Comparison of ENCODE assay signal across 8 cellular contexts in the genomic region with DNA sequence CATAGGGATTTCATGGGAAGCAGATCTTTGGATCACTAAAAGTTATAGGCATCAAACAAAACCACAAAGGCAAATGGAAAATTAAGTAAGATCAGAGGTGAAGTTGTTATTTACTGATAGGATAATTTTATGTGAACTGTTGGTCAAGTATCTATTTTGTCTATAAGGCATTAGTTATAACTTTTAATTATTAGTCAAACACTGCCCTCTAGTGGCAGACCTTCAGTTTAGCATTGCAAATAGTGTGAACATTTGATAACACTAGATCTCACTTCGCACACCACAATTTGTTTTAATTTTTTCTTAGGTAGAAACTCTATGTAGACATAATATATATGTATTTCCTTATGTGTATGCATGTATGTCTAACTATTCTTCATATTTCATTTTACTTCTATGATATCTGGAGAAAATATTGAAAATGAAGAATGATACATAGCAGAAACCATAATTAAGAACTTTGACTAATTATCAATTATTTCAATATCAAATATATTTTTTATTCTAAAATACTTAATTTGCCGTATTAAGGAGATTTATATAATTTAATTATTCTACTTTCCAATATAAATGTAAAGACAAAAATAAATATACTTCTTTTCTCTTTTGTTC.
DNase-seq lines count a peak whose midpoint lies in the region; ATAC-seq and TF ChIP-seq lines count a peak whose summit lies in the region.

No MANE protein-coding gene starts in this region.

- H3K4me3 ChIP-seq in Jurkat, Clone E6-1 (ENCODE audit: low read length), result no peak overlapping the region
- no peak overlapping the region for H3K4me3 ChIP-seq in esophagus muscularis mucosa

- H3K27ac ChIP-seq in esophagus muscularis mucosa (replicated peaks in 1 of 4), result no peak overlapping the region

- TF ChIP-seq POLR2A in esophagus muscularis mucosa (IDR thresholded peaks at IDR 0.05; ENCODE audit: low read depth), result no peak

- no peak overlapping the region for H3K27ac Mint-ChIP-seq in activated CD4-positive, alpha-beta memory T cell treated with anti-CD3 and anti-CD28 coated beads for 36 hours

- H3K9me3 ChIP-seq in esophagus muscularis mucosa, result peaks cover 0 to 7% (median 3%) of the 10 kb centered on the region in 4 donors

- H3K9me3 Mint-ChIP-seq in activated CD4-positive, alpha-beta memory T cell treated with anti-CD3 and anti-CD28 coated beads for 36 hours, result no peaks in the 10 kb centered on the region

- no peak overlapping the region for H3K4me3 Mint-ChIP-seq in activated CD4-positive, alpha-beta memory T cell treated with anti-CD3 and anti-CD28 coated beads for 36 hours

- H3K27me3 Mint-ChIP-seq in activated CD4-positive, alpha-beta memory T cell treated with anti-CD3 and anti-CD28 coated beads for 36 hours, result no peaks in the 10 kb centered on the region

- CTCF ChIA-PET in activated CD4-positive, alpha-beta memory T cell treated with anti-CD3 and anti-CD28 coated beads for 36 hours (lab: Charles Lee), result interaction anchor here (1.1 kb wide), 1 partner anchor 20 kb away, joined by 3 read pairs; no protein-coding TSS in a partner anchor

- no peaks in the 10 kb centered on the region for H3K36me3 ChIP-seq in esophagus muscularis mucosa

- POLR2A ChIA-PET in activated CD4-positive, alpha-beta memory T cell treated with anti-CD3 and anti-CD28 coated beads for 36 hours (lab: Charles Lee), result no interaction called here

- H3K4me1 ChIP-seq in esophagus muscularis mucosa, result no peaks in the 10 kb centered on the region

- WGBS in esophagus muscularis mucosa, result 29% methylated on average over 2 of the region's 2 CpGs

- DNase-seq in stimulated activated CD4-positive, alpha-beta T cell treated with anti-CD3 and anti-CD28 coated beads, Interleukin-2, amount 100 ng/mL, for 48 hours, result peak; percentile 6 to 9
- DNase-seq in stimulated activated CD4-positive, alpha-beta T cell treated with anti-CD3 and anti-CD28 coated beads, Interleukin-1b, Interleukin-23, amount 100 ng/mL, for 48 hours, result no peak
- DNase-seq in Jurkat, Clone E6-1 (ENCODE audit: low read depth, low spot score), result peak; percentile 41
- peak; percentile 31 for DNase-seq in RPMI7951 (ENCODE audit: low read depth)
- DNase-seq in esophagus muscularis mucosa (ENCODE audit: extremely low spot score), result no peak
- peak; percentile 82 for DNase-seq in pons (ENCODE audit: low spot score)
- no peak for DNase-seq in activated CD4-positive, alpha-beta memory T cell treated with anti-CD3 and anti-CD28 coated beads for 36 hours

- intact Hi-C loops in esophagus muscularis mucosa (cut with DNase I), result no loop called here
- intact Hi-C loops in activated CD4-positive, alpha-beta memory T cell treated with anti-CD3 and anti-CD28 coated beads for 36 hours (cut with micrococcal nuclease), result no loop called here

- H3K4me1 Mint-ChIP-seq in activated CD4-positive, alpha-beta memory T cell treated with anti-CD3 and anti-CD28 coated beads for 36 hours (ENCODE audit: low read depth), result no peaks in the 10 kb centered on the region

- TF ChIP-seq CTCF in esophagus muscularis mucosa (IDR thresholded peaks at IDR 0.05), result peak; percentile 47 to 74 (median 73)

- no peak for TF ChIP-seq EP300 in esophagus muscularis mucosa (IDR thresholded peaks at IDR 0.05)

- H3K27me3 ChIP-seq in esophagus muscularis mucosa, result peaks cover 0 to 7% (median 0%) of the 10 kb centered on the region in 4 donors

- H3K36me3 Mint-ChIP-seq in activated CD4-positive, alpha-beta memory T cell treated with anti-CD3 and anti-CD28 coated beads for 36 hours, result no peaks in the 10 kb centered on the region

- peak; percentile 81 for ATAC-seq in GM21717 (IDR thresholded peaks at IDR 0.05; ENCODE audit: unreplicated experiment)

Comparison
In these comparisons a context has a peak if more than half of its experiments do, and no peak if none do; other contexts are left out.
1. DNase-seq: peak in stimulated activated CD4-positive, alpha-beta T cell treated with anti-CD3 and anti-CD28 coated beads, Interleukin-2, amount 100 ng/mL, for 48 hours (2 of 2), Jurkat, Clone E6-1 (single experiment), RPMI7951 (single experiment) and pons (single experiment); none in stimulated activated CD4-positive, alpha-beta T cell treated with anti-CD3 and anti-CD28 coated beads, Interleukin-1b, Interleukin-23, amount 100 ng/mL, for 48 hours (single experiment), esophagus muscularis mucosa (single experiment) and activated CD4-positive, alpha-beta memory T cell treated with anti-CD3 and anti-CD28 coated beads for 36 hours (single experiment).